Comparison of ENCODE assay signal across 24 cellular contexts in genomic region chr16:88017006-88017405, GRCh38.
"Had no signal": no experiment of that assay in that cellular context is flagged by ENCODE, and none has a peak within 500 bp of the region (broad histone marks: within the 10 kb centered on the region; RNA-seq: fewer than 3 reads in every experiment).

No MANE protein-coding gene starts in this region.

- H3K36me3 ChIP-seq: ovary, right atrium auricular region, thoracic aorta, uterus had no signal

- H3K9me3 ChIP-seq: neutrophil, ovary, right atrium auricular region, thoracic aorta, uterus had no signal

- H3K4me1 ChIP-seq: uterus had no signal

- ATAC-seq: activated CD4-positive, alpha-beta T cell treated with anti-CD3 and anti-CD28 coated beads for 36 hours; activated naive CD8-positive, alpha-beta T cell treated with anti-CD3 and anti-CD28 coated beads, Interleukin-2, amount 50 U/mL, for 24 hours; activated T-cell treated with anti-CD3 and anti-CD28 coated beads, Interleukin-2, amount 50 U/mL, for 72 hours; left ventricle myocardium superior; stimulated activated naive CD8-positive, alpha-beta T cell treated with anti-CD3 and anti-CD28 coated beads, Interleukin-15, Interleukin-2, amounts not matched to agents 100 U/mL and 50 U/mL, for 24 hours had no signal

- H3K27me3 ChIP-seq: neutrophil, ovary, right atrium auricular region, uterus had no signal

- H3K4me3 ChIP-seq: ovary, right atrium auricular region, thoracic aorta, uterus had no signal

- DNase-seq: activated CD4-positive, alpha-beta T cell treated with anti-CD3 and anti-CD28 coated beads for 36 hours; activated CD4-positive, CD25-positive, alpha-beta regulatory T cell; activated gamma-delta T cell; activated naive CD4-positive, alpha-beta T cell treated with anti-CD3 and anti-CD28 coated beads, Interleukin-2, amount 10 ng/mL, durations not matched to agents 7 days and 5 days; activated naive CD8-positive, alpha-beta T cell treated with anti-CD3 and anti-CD28 coated beads, Interleukin-2, amount 50 U/mL, for 24 hours; activated T-cell treated with anti-CD3 and anti-CD28 coated beads for 4 hours; activated T-cell treated with anti-CD3 and anti-CD28 coated beads, Interleukin-2, amount 50 U/mL, for 72 hours; amygdala; central memory CD4-positive, alpha-beta T cell; dermis blood vessel endothelial cell; effector CD4-positive, alpha-beta T cell; left ventricle myocardium superior; naive B cell; nephron progenitor cell; stimulated activated CD4-positive, alpha-beta T cell treated with anti-CD3 and anti-CD28 coated beads, Interleukin-2, amount 100 ng/mL, for 48 hours; stimulated activated naive CD8-positive, alpha-beta T cell treated with anti-CD3 and anti-CD28 coated beads, Interleukin-15, Interleukin-2, amounts not matched to agents 100 U/mL and 50 U/mL, for 24 hours; SW 1271; T-helper 9 cell; trophoblast cell had no signal

- H3K27ac ChIP-seq: neutrophil, right atrium auricular region, thoracic aorta, uterus had no signal
